Comparison of ENCODE assay signal across 19 cellular contexts in genomic region chr12:56234746-56235436, GRCh38. TPM values are rescaled to one million over a fixed set of nuclear protein-coding genes. Genes with fewer than 3 reads are reported as not detected.
DNase-seq lines count a peak whose midpoint lies in the region; ATAC-seq, FAIRE-seq and TF ChIP-seq lines count a peak whose summit lies in the region.
"Had no signal": no experiment of that assay in that cellular context is flagged by ENCODE, and none has a peak within 500 bp of the region (broad histone marks: within the 10 kb centered on the region; RNA-seq: fewer than 3 reads in every experiment).

No MANE protein-coding gene starts in this region.

- H3K9ac ChIP-seq in neural progenitor cell: no peak overlapping the region

- no peak for FAIRE-seq in A549 (lab: Jason Lieb, UNC)
- FAIRE-seq: H54 had no signal

- H3K9me3 ChIP-seq in A549 (no peaks in the 10 kb centered on the region), neural progenitor cell (ENCODE audit: low read depth) (no peaks in the 10 kb centered on the region)

- no peak overlapping the region for H2AFZ ChIP-seq in neural progenitor cell (replicated peaks)

- no peak overlapping the region for H3K4me3 ChIP-seq in A549
- H3K4me3 ChIP-seq in H7 (ENCODE audit: insufficient read depth, low read depth, low read length): no peak overlapping the region
- H3K4me3 ChIP-seq in neural progenitor cell: no peak overlapping the region
- H3K4me3 ChIP-seq: SK-N-MC had no signal

- TF ChIP-seq RAD21 in A549 (conservative IDR thresholded peaks at IDR 0.05 in 1 of 2, IDR thresholded peaks at IDR 0.05 in 1 of 2): no peak

- no peaks in the 10 kb centered on the region for H3K79me2 ChIP-seq in neural progenitor cell (ENCODE audit: low read depth)

- peak overlapping the region; percentile 3 for H3K27ac Mint-ChIP-seq in central memory CD8-positive, alpha-beta T cell (ENCODE audit: low read depth)
- peak overlapping the region; percentile 78 for H3K27ac Mint-ChIP-seq in neural progenitor cell
- H3K27ac Mint-ChIP-seq: CD8-positive, alpha-beta T cell; IgD-negative memory B cell had no signal

- DNase-seq in A549 (ENCODE audit: low read depth in 1 of 2, low spot score in 1 of 2) (no peak), H7 (peak; percentile 52), neural progenitor cell (ENCODE audit: low spot score) (no peak), hypothalamus (lab: John Stamatoyannopoulos, UW) (no peak), CD1c-positive myeloid dendritic cell (ENCODE audit: extremely low spot score) (no peak), midbrain (lab: John Stamatoyannopoulos, UW) (no peak)
- no peak for DNase-seq in central memory CD8-positive, alpha-beta T cell (ENCODE audit: low spot score in 2 of 2)
- no peak for DNase-seq in stimulated activated CD4-positive, alpha-beta T cell treated with anti-CD3 and anti-CD28 coated beads, Interleukin-4, amount 100 ng/mL, for 4 hours
- DNase-seq: AML-193; CD8-positive, alpha-beta T cell; EL; NCI-H1048; NCI-H146; NCI-H2081 treated with DMSO at 0.1 percent for 48 hours; NCI-H526; PC-3 had no signal

- H3K27me3 Mint-ChIP-seq in central memory CD8-positive, alpha-beta T cell: no peaks in the 10 kb centered on the region
- H3K27me3 Mint-ChIP-seq in neural progenitor cell (ENCODE audit: insufficient read depth, low read depth): peaks cover 7% of the 10 kb centered on the region
- H3K27me3 Mint-ChIP-seq: IgD-negative memory B cell had no signal

- peak; percentile 3 to 7; a peak in 2 of 6 replicates for ATAC-seq in A549
- ATAC-seq in central memory CD8-positive, alpha-beta T cell (replicated peaks; ENCODE audit: extremely low read depth, poor library complexity, severe bottlenecking): no peak
- ATAC-seq: CD8-positive, alpha-beta T cell; PC-3 had no signal

- no peaks in the 10 kb centered on the region for H3F3A ChIP-seq in neural progenitor cell (ENCODE audit: low read depth)

- POLR2A ChIA-PET in A549 (lab: Yijun Ruan, JAX): no interaction called here

- 94% methylated on average over 16 of the region's 16 CpGs for WGBS in A549 (ENCODE audit: missing lambda C conversion rate)

- peaks cover 8% of the 10 kb centered on the region for H4K20me1 ChIP-seq in neural progenitor cell (ENCODE audit: low read depth)

- peaks cover 5% of the 10 kb centered on the region for H3K4me1 Mint-ChIP-seq in central memory CD8-positive, alpha-beta T cell
- peaks cover 6% of the 10 kb centered on the region for H3K4me1 Mint-ChIP-seq in neural progenitor cell

- H3K9me3 Mint-ChIP-seq in central memory CD8-positive, alpha-beta T cell: no peaks in the 10 kb centered on the region
- no peaks in the 10 kb centered on the region for H3K9me3 Mint-ChIP-seq in neural progenitor cell
- H3K9me3 Mint-ChIP-seq: CD8-positive, alpha-beta T cell; IgD-negative memory B cell had no signal

- H3K27me3 ChIP-seq in H7 (ENCODE audit: control insufficient read depth, insufficient read depth, low read length) (no peaks in the 10 kb centered on the region), neural progenitor cell (no peaks in the 10 kb centered on the region)

- no peak for TF ChIP-seq CTCF in A549 (IDR thresholded peaks at IDR 0.05)
- TF ChIP-seq CTCF in neural progenitor cell (IDR thresholded peaks at IDR 0.05): no peak

- H3K4me2 ChIP-seq in A549: no peak overlapping the region
- no peak overlapping the region for H3K4me2 ChIP-seq in neural progenitor cell

- no peak for TF ChIP-seq POLR2A in A549 (IDR thresholded peaks at IDR 0.05; ENCODE audit: low read length)

- TF ChIP-seq EP300 in A549 (IDR thresholded peaks at IDR 0.05): no peak

- H3K4me1 ChIP-seq in A549 (peaks cover 8% of the 10 kb centered on the region), neural progenitor cell (no peaks in the 10 kb centered on the region)

- CTCF ChIA-PET in A549 (lab: Yijun Ruan, JAX): interaction anchor here (0.9 to 7.0 kb wide), 9 partner anchors 9 to 131 kb away, joined by 3 to 69 read pairs (median 7); partner anchors contain the start of genes ANKRD52 and SMARCC2

- no peak overlapping the region for H3K4me3 Mint-ChIP-seq in central memory CD8-positive, alpha-beta T cell
- H3K4me3 Mint-ChIP-seq in neural progenitor cell: no peak overlapping the region
- H3K4me3 Mint-ChIP-seq: CD8-positive, alpha-beta T cell; IgD-negative memory B cell had no signal

- no peak overlapping the region for H3K27ac ChIP-seq in A549
- H3K27ac ChIP-seq in neural progenitor cell: no peak overlapping the region
- H3K27ac ChIP-seq: SK-N-MC had no signal

- H3K36me3 ChIP-seq in H7 (replicated peaks; ENCODE audit: control insufficient read depth, insufficient read depth, low read length) (peaks cover 1% of the 10 kb centered on the region), neural progenitor cell (no peaks in the 10 kb centered on the region)

- peaks cover 4% of the 10 kb centered on the region for H3K36me3 Mint-ChIP-seq in central memory CD8-positive, alpha-beta T cell (ENCODE audit: insufficient read depth)
- H3K36me3 Mint-ChIP-seq in neural progenitor cell: peaks cover 8% of the 10 kb centered on the region

TF ChIP-seq in A549, 52 proteins besides CTCF, POLR2A, EP300 and RAD21 (continues in another document):
- TF ChIP-seq GATA3 (IDR thresholded peaks at IDR 0.05; ENCODE audit: borderline replicate concordance) (no peak), TFCP2L1 (CRISPR knock-in tag; IDR thresholded peaks at IDR 0.05) (no peak), ESRRA (IDR thresholded peaks at IDR 0.05; ENCODE audit: borderline replicate concordance, low read length) (no peak)

RNA-seq across cellular contexts. Expression of gene SLC39A5, which starts 5.0 kb away (rescaled TPM):
- polyA plus RNA-seq in A549 (2011; rRNA removed): 0.42 TPM in 1 of 2 replicates, not detected in the other
- 0.17 and 0.21 TPM in 2 replicates for polyA plus RNA-seq in A549 (2012; cell fraction: cytosol; rRNA removed)
- 0.70 and 0.78 TPM in 2 replicates for polyA plus RNA-seq in A549 (2012; cell fraction: nucleus; rRNA removed)
- polyA plus RNA-seq in A549 (2017; fragmentation: RNase III; extraction: RNeasy Plus Mini Kit Qiagen cat#74134 plus additional on column Dnase treatment): 0.09 to 0.23 TPM in 2 of 3 replicates, not detected in the other
- 1.2 TPM in 1 of 2 replicates, not detected in the other for polyA minus RNA-seq in A549 (2011; rRNA and poly(A)+ RNA removed)
- total RNA-seq in H7 (2014; rRNA removed; shearing (Covaris generic)): 0.48 TPM in 1 of 2 replicates, not detected in the other
- total RNA-seq in neural progenitor cell (ENCODE audit: low replicate concordance): 0.54 and 1.5 TPM in 2 replicates
- total RNA-seq: CD8-positive, alpha-beta T cell had no signal
- polyA plus RNA-seq: IgD-negative memory B cell had no signal

RNA-seq across cellular contexts. Expression of gene NABP2, which starts 10.7 kb away (rescaled TPM):
- polyA plus RNA-seq in A549 (2011; rRNA removed): 86.1 and 86.7 TPM in 2 replicates
- 96.7 and 97.4 TPM in 2 replicates for polyA plus RNA-seq in A549 (2012; cell fraction: cytosol; rRNA removed)
- 21.4 and 27.6 TPM in 2 replicates for polyA plus RNA-seq in A549 (2012; cell fraction: nucleus; rRNA removed)
- polyA plus RNA-seq in A549 (2017; fragmentation: RNase III; extraction: RNeasy Plus Mini Kit Qiagen cat#74134 plus additional on column Dnase treatment): 64.1 to 69.6 TPM (median 65.2 TPM) in 3 replicates
- 31.6 and 42.1 TPM in 2 replicates for polyA minus RNA-seq in A549 (2011; rRNA and poly(A)+ RNA removed)
- 45.5 and 50.4 TPM in 2 replicates for total RNA-seq in H7 (2014; rRNA removed; shearing (Covaris generic))
- total RNA-seq in neural progenitor cell (ENCODE audit: low replicate concordance): 27.9 and 40.9 TPM in 2 replicates

RNA-seq across cellular contexts. Expression of gene RNF41, which starts 13.2 kb away (rescaled TPM):
- polyA plus RNA-seq in A549 (2011; rRNA removed): 47.8 and 65.1 TPM in 2 replicates
- polyA plus RNA-seq in A549 (2012; cell fraction: cytosol; rRNA removed): 53.7 and 59.6 TPM in 2 replicates
- 32.1 and 44.8 TPM in 2 replicates for polyA plus RNA-seq in A549 (2012; cell fraction: nucleus; rRNA removed)
- polyA plus RNA-seq in A549 (2017; fragmentation: RNase III; extraction: RNeasy Plus Mini Kit Qiagen cat#74134 plus additional on column Dnase treatment): 20.2 to 21.7 TPM (median 20.7 TPM) in 3 replicates
- 168 and 180 TPM in 2 replicates for polyA minus RNA-seq in A549 (2011; rRNA and poly(A)+ RNA removed)
- 96.2 and 98.4 TPM in 2 replicates for total RNA-seq in H7 (2014; rRNA removed; shearing (Covaris generic))
- total RNA-seq in neural progenitor cell (ENCODE audit: low replicate concordance): 52.1 and 68.9 TPM in 2 replicates

RNA-seq across cellular contexts. Expression of gene ANKRD52, which starts 23.3 kb away (rescaled TPM):
- polyA plus RNA-seq in A549 (2011; rRNA removed) (26.1 and 35.1 TPM in 2 replicates), A549 (2017; fragmentation: RNase III; extraction: RNeasy Plus Mini Kit Qiagen cat#74134 plus additional on column Dnase treatment) (47.4 to 48.7 TPM (median 48.0 TPM) in 3 replicates)
- 31.9 and 40.1 TPM in 2 replicates for polyA plus RNA-seq in A549 (2012; cell fraction: cytosol; rRNA removed)
- polyA plus RNA-seq in A549 (2012; cell fraction: nucleus; rRNA removed): 109 and 119 TPM in 2 replicates
- polyA minus RNA-seq in A549 (2011; rRNA and poly(A)+ RNA removed): 57.3 and 62.5 TPM in 2 replicates
- 11.2 and 13.7 TPM in 2 replicates for total RNA-seq in H7 (2014; rRNA removed; shearing (Covaris generic))
- 9.1 and 18.1 TPM in 2 replicates for total RNA-seq in neural progenitor cell (ENCODE audit: low replicate concordance)

RNA-seq across cellular contexts. Expression of gene COQ10A, which starts 31.9 kb away (rescaled TPM):
- polyA plus RNA-seq in A549 (2011; rRNA removed): 40.9 and 41.2 TPM in 2 replicates
- polyA plus RNA-seq in A549 (2012; cell fraction: cytosol; rRNA removed): 33.5 and 38.0 TPM in 2 replicates
- polyA plus RNA-seq in A549 (2012; cell fraction: nucleus; rRNA removed): 73.4 and 87.0 TPM in 2 replicates
- polyA plus RNA-seq in A549 (2017; fragmentation: RNase III; extraction: RNeasy Plus Mini Kit Qiagen cat#74134 plus additional on column Dnase treatment): 20.7 to 23.5 TPM (median 23.2 TPM) in 3 replicates
- 20.8 and 21.3 TPM in 2 replicates for polyA minus RNA-seq in A549 (2011; rRNA and poly(A)+ RNA removed)
- 15.5 and 21.2 TPM in 2 replicates for total RNA-seq in H7 (2014; rRNA removed; shearing (Covaris generic))
- 32.1 and 41.8 TPM in 2 replicates for total RNA-seq in neural progenitor cell (ENCODE audit: low replicate concordance)
